In genomic region chr2:208254118-208254870, GRCh38 we compare ENCODE assay signal across 1 cellular context.
TF ChIP-seq lines count a peak whose summit lies in the region.

No MANE protein-coding gene starts in this region.

TF ChIP-seq in H1, 55 proteins besides CTCF, POLR2A, EP300 and RAD21:
- TF ChIP-seq ATF3 (IDR thresholded peaks at IDR 0.05; ENCODE audit: insufficient read depth, low read depth, low read length) (no peak), SP4 (IDR thresholded peaks at IDR 0.05; ENCODE audit: low read length) (0 out of 2 replicates have a peak, but pooled peaks have one; percentile 52), MAX (IDR thresholded peaks at IDR 0.05) (peak; percentile 46; the same call in 1 of the 2 replicates), CREB1 (IDR thresholded peaks at IDR 0.05) (no peak), SIN3A (conservative IDR thresholded peaks at IDR 0.05 in 1 of 2, IDR thresholded peaks at IDR 0.05 in 1 of 2; ENCODE audit: low read depth in 1 of 2, low read length in 2 of 2) (peak in 1 of 2 experiments; percentile 50; a peak in 3 of 4 replicates), NANOG (IDR thresholded peaks at IDR 0.05; ENCODE audit: insufficient read depth, low read depth, low read length, poor library complexity, severe bottlenecking) (no peak), SP1 (IDR thresholded peaks at IDR 0.05; ENCODE audit: low read depth, low read length) (peak; percentile 61), GABPA (IDR thresholded peaks at IDR 0.05; ENCODE audit: borderline replicate concordance, insufficient read depth, low read length) (no peak), HDAC2 (IDR thresholded peaks at IDR 0.05; ENCODE audit: borderline replicate concordance in 1 of 2, low read depth in 2 of 2, low read length in 2 of 2) (peak in 1 of 2 experiments; percentile 62; a peak in 1 of 4 replicates), KDM4A (IDR thresholded peaks at IDR 0.05; ENCODE audit: low read depth, low read length, severe bottlenecking) (no peak), TBP (IDR thresholded peaks at IDR 0.05; ENCODE audit: low read depth, low read length) (peak; percentile 36), SAP30 (IDR thresholded peaks at IDR 0.05; ENCODE audit: insufficient read depth, insufficient replicate concordance, low read length) (peak; percentile 76), ATF2 (IDR thresholded peaks at IDR 0.05; ENCODE audit: low read length) (0 out of 2 replicates have a peak, but pooled peaks have one; percentile 5), CEBPB (IDR thresholded peaks at IDR 0.05; ENCODE audit: low read depth, low read length) (peak; percentile 91), POLR2AphosphoS5 (IDR thresholded peaks at IDR 0.05; ENCODE audit: low read depth, low read length) (peak; percentile 68; the same call in 1 of the 2 replicates), POU5F1 (IDR thresholded peaks at IDR 0.05; ENCODE audit: low read depth, low read length) (no peak), EZH2 (IDR thresholded peaks at IDR 0.05; ENCODE audit: low read depth, low read length, severe bottlenecking) (no peak), TCF12 (IDR thresholded peaks at IDR 0.05; ENCODE audit: low read depth, low read length) (no peak), BRCA1 (IDR thresholded peaks at IDR 0.05; ENCODE audit: low read depth, low read length) (no peak), SIRT6 (IDR thresholded peaks at IDR 0.05; ENCODE audit: low read length) (no peak), FOSL1 (IDR thresholded peaks at IDR 0.05; ENCODE audit: insufficient read depth, low read depth, low read length) (no peak), SIX5 (IDR thresholded peaks at IDR 0.05; ENCODE audit: low read depth, low read length) (no peak), RXRA (IDR thresholded peaks at IDR 0.05; ENCODE audit: insufficient read depth, low read depth, low read length) (0 out of 2 replicates have a peak, but pooled peaks have one; percentile 49), SUZ12 (IDR thresholded peaks at IDR 0.05; ENCODE audit: low read length) (no peak), CHD2 (IDR thresholded peaks at IDR 0.05; ENCODE audit: low read length) (no peak), JUN (IDR thresholded peaks at IDR 0.05; ENCODE audit: low read depth, low read length) (no peak), E2F6 (IDR thresholded peaks at IDR 0.05) (no peak), MAFK (IDR thresholded peaks at IDR 0.05; ENCODE audit: low read depth, low read length) (no peak), CBX8 (IDR thresholded peaks at IDR 0.05; ENCODE audit: borderline replicate concordance, low read depth, low read length) (no peak), RFX5 (IDR thresholded peaks at IDR 0.05; ENCODE audit: borderline replicate concordance, low read depth, low read length) (no peak), ASH2L (IDR thresholded peaks at IDR 0.05; ENCODE audit: low read length) (peak; percentile 18), TAF7 (optimal IDR thresholded peaks at IDR 0.05; ENCODE audit: borderline replicate concordance, low read depth, low read length) (peak; percentile 11), RNF2 (IDR thresholded peaks at IDR 0.05; ENCODE audit: borderline replicate concordance, low read depth, low read length, missing control alignments, poor library complexity, severe bottlenecking) (no peak), TEAD4 (IDR thresholded peaks at IDR 0.05; ENCODE audit: low read depth, low read length) (no peak), PHF8 (conservative IDR thresholded peaks at IDR 0.05; ENCODE audit: low read depth, low read length) (peak; percentile 50; the same call in 1 of the 2 replicates), SRF (IDR thresholded peaks at IDR 0.05; ENCODE audit: low read depth, low read length) (no peak), BACH1 (IDR thresholded peaks at IDR 0.05; ENCODE audit: low read length) (no peak), GTF2F1 (IDR thresholded peaks at IDR 0.05; ENCODE audit: borderline replicate concordance, low read depth, low read length) (no peak), NRF1 (IDR thresholded peaks at IDR 0.05; ENCODE audit: low read depth, low read length) (no peak), HDAC6 (IDR thresholded peaks at IDR 0.05; ENCODE audit: low read depth, low read length) (no peak), CTBP2 (IDR thresholded peaks at IDR 0.05; ENCODE audit: borderline replicate concordance, insufficient read depth, insufficient read length, low read length) (peak; percentile 68), JUND (IDR thresholded peaks at IDR 0.05; ENCODE audit: low read length) (no peak), YY1 (IDR thresholded peaks at IDR 0.05; ENCODE audit: low read depth, low read length) (0 out of 2 replicates have a peak, but pooled peaks have one; percentile 7), RBBP5 (IDR thresholded peaks at IDR 0.05; ENCODE audit: borderline replicate concordance, low read depth, low read length) (0 out of 2 replicates have a peak, but pooled peaks have one; percentile 70), USF2 (IDR thresholded peaks at IDR 0.05; ENCODE audit: low read length) (no peak), CHD1 (IDR thresholded peaks at IDR 0.05; ENCODE audit: low read depth, low read length) (no peak), SP2 (IDR thresholded peaks at IDR 0.05; ENCODE audit: low read length) (no peak), TAF1 (IDR thresholded peaks at IDR 0.05; ENCODE audit: low read depth, low read length) (peak; percentile 83), EGR1 (IDR thresholded peaks at IDR 0.05; ENCODE audit: borderline replicate concordance, low read depth, low read length) (0 out of 2 replicates have a peak, but pooled peaks have one; percentile 30)
